Comparison of ENCODE assay signal across 1 cellular context in the genomic region with DNA sequence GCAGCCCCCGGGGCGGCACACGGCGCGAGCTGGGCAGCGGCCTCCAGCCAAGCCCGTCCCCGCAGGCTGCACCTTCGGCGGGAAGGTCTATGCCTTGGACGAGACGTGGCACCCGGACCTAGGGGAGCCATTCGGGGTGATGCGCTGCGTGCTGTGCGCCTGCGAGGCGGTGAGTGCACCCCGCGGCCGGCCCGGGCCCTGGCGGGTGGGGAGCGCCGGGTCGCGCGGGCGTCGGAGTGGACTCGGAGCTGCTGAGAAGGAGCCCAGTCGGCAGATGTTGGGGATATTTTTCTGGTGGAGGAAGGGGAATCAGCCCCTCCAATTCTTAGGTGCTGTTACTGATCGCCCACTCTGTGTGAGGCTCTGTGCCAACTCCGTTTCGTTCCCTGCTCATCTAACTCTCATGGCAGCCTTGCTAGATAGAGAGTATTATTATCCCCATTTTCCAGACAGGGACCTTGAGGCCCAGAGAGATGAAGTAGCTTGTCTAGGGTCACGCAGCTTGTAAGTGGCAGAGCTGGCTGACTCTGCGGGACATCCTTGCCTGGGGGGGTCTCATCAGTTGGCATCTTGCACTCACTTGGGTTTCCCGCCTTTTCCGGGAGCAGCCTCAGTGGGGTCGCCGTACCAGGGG.
TF ChIP-seq lines count a peak whose summit lies in the region.

No MANE protein-coding gene starts in this region.

TF ChIP-seq in HepG2, 621 proteins besides CTCF, POLR2A, EP300 and RAD21:
- TF ChIP-seq, protein P1, sequence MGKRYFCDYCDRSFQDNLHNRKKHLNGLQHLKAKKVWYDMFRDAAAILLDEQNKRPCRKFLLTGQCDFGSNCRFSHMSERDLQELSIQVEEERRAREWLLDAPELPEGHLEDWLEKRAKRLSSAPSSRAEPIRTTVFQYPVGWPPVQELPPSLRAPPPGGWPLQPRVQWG (CRISPR knock-in tag; IDR thresholded peaks at IDR 0.05; ENCODE audit: borderline replicate concordance, low read depth), result no peak
- TF ChIP-seq NFE2L2 (IDR thresholded peaks at IDR 0.05; ENCODE audit: low read length) (no peak), AKAP8 (CRISPR knock-in tag; IDR thresholded peaks at IDR 0.05) (no peak), ELF1 (CRISPR knock-in tag; IDR thresholded peaks at IDR 0.05) (no peak), POLR2AphosphoS2 (IDR thresholded peaks at IDR 0.05; ENCODE audit: low read depth, low read length) (no peak), TAF1 (CRISPR knock-in tag; IDR thresholded peaks at IDR 0.05) (no peak), MAFK (conservative IDR thresholded peaks at IDR 0.05 in 1 of 2, IDR thresholded peaks at IDR 0.05 in 1 of 2; ENCODE audit: low read length in 2 of 2) (no peak), SRF (IDR thresholded peaks at IDR 0.05; ENCODE audit: low read depth, low read length) (no peak), RFX3 (CRISPR knock-in tag; IDR thresholded peaks at IDR 0.05) (no peak), GTF3A (CRISPR knock-in tag; conservative IDR thresholded peaks at IDR 0.05) (no peak), HCFC1 (IDR thresholded peaks at IDR 0.05; ENCODE audit: low read depth, low read length) (no peak), ATM (IDR thresholded peaks at IDR 0.05; ENCODE audit: borderline replicate concordance) (no peak), MEIS2 (CRISPR knock-in tag; IDR thresholded peaks at IDR 0.05) (no peak), ZFP41 (CRISPR knock-in tag; IDR thresholded peaks at IDR 0.05; ENCODE audit: borderline replicate concordance) (no peak), ZNF12 (CRISPR knock-in tag; IDR thresholded peaks at IDR 0.05) (no peak), ZNF230 (CRISPR knock-in tag; IDR thresholded peaks at IDR 0.05) (no peak), WIZ (CRISPR knock-in tag; IDR thresholded peaks at IDR 0.05) (no peak), ERF (CRISPR knock-in tag; IDR thresholded peaks at IDR 0.05) (no peak), ZNF558 (CRISPR knock-in tag; IDR thresholded peaks at IDR 0.05; ENCODE audit: borderline replicate concordance) (no peak), ZMYM3 (CRISPR knock-in tag; IDR thresholded peaks at IDR 0.05) (peak; percentile 31; the same call in 1 of the 2 replicates), ZNF629 (CRISPR knock-in tag; conservative IDR thresholded peaks at IDR 0.05) (peak; percentile 80), MEF2D (CRISPR knock-in tag; IDR thresholded peaks at IDR 0.05) (no peak), ZMYM2 (CRISPR knock-in tag; IDR thresholded peaks at IDR 0.05) (no peak), FOXM1 (CRISPR knock-in tag; IDR thresholded peaks at IDR 0.05) (no peak), AGO1 (IDR thresholded peaks at IDR 0.05; ENCODE audit: low read depth, low read length, poor library complexity, severe bottlenecking) (peak; percentile 4), HHEX (CRISPR knock-in tag; IDR thresholded peaks at IDR 0.05) (no peak), TCF7 (IDR thresholded peaks at IDR 0.05; ENCODE audit: low read depth) (no peak)
- TF ChIP-seq, protein P2, sequence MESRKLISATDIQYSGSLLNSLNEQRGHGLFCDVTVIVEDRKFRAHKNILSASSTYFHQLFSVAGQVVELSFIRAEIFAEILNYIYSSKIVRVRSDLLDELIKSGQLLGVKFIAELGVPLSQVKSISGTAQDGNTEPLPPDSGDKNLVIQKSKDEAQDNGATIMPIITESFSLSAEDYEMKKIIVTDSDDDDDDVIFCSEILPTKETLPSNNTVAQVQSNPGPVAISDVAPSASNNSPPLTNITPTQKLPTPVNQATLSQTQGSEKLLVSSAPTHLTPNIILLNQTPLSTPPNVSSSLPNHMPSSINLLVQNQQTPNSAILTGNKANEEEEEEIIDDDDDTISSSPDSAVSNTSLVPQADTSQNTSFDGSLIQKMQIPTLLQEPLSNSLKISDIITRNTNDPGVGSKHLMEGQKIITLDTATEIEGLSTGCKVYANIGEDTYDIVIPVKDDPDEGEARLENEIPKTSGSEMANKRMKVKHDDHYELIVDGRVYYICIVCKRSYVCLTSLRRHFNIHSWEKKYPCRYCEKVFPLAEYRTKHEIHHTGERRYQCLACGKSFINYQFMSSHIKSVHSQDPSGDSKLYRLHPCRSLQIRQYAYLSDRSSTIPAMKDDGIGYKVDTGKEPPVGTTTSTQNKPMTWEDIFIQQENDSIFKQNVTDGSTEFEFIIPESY (CRISPR knock-in tag; IDR thresholded peaks at IDR 0.05), result peak; percentile 42; the same call in 1 of the 2 replicates
- TF ChIP-seq, protein P3, sequence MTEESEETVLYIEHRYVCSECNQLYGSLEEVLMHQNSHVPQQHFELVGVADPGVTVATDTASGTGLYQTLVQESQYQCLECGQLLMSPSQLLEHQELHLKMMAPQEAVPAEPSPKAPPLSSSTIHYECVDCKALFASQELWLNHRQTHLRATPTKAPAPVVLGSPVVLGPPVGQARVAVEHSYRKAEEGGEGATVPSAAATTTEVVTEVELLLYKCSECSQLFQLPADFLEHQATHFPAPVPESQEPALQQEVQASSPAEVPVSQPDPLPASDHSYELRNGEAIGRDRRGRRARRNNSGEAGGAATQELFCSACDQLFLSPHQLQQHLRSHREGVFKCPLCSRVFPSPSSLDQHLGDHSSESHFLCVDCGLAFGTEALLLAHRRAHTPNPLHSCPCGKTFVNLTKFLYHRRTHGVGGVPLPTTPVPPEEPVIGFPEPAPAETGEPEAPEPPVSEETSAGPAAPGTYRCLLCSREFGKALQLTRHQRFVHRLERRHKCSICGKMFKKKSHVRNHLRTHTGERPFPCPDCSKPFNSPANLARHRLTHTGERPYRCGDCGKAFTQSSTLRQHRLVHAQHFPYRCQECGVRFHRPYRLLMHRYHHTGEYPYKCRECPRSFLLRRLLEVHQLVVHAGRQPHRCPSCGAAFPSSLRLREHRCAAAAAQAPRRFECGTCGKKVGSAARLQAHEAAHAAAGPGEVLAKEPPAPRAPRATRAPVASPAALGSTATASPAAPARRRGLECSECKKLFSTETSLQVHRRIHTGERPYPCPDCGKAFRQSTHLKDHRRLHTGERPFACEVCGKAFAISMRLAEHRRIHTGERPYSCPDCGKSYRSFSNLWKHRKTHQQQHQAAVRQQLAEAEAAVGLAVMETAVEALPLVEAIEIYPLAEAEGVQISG (CRISPR knock-in tag; IDR thresholded peaks at IDR 0.05), result no peak
- TF ChIP-seq, protein P4, sequence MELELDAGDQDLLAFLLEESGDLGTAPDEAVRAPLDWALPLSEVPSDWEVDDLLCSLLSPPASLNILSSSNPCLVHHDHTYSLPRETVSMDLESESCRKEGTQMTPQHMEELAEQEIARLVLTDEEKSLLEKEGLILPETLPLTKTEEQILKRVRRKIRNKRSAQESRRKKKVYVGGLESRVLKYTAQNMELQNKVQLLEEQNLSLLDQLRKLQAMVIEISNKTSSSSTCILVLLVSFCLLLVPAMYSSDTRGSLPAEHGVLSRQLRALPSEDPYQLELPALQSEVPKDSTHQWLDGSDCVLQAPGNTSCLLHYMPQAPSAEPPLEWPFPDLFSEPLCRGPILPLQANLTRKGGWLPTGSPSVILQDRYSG (CRISPR knock-in tag; IDR thresholded peaks at IDR 0.05), result no peak
- TF ChIP-seq, protein P5, sequence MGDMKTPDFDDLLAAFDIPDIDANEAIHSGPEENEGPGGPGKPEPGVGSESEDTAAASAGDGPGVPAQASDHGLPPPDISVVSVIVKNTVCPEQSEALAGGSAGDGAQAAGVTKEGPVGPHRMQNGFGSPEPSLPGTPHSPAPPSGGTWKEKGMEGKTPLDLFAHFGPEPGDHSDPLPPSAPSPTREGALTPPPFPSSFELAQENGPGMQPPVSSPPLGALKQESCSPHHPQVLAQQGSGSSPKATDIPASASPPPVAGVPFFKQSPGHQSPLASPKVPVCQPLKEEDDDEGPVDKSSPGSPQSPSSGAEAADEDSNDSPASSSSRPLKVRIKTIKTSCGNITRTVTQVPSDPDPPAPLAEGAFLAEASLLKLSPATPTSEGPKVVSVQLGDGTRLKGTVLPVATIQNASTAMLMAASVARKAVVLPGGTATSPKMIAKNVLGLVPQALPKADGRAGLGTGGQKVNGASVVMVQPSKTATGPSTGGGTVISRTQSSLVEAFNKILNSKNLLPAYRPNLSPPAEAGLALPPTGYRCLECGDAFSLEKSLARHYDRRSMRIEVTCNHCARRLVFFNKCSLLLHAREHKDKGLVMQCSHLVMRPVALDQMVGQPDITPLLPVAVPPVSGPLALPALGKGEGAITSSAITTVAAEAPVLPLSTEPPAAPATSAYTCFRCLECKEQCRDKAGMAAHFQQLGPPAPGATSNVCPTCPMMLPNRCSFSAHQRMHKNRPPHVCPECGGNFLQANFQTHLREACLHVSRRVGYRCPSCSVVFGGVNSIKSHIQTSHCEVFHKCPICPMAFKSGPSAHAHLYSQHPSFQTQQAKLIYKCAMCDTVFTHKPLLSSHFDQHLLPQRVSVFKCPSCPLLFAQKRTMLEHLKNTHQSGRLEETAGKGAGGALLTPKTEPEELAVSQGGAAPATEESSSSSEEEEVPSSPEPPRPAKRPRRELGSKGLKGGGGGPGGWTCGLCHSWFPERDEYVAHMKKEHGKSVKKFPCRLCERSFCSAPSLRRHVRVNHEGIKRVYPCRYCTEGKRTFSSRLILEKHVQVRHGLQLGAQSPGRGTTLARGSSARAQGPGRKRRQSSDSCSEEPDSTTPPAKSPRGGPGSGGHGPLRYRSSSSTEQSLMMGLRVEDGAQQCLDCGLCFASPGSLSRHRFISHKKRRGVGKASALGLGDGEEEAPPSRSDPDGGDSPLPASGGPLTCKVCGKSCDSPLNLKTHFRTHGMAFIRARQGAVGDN (CRISPR knock-in tag; IDR thresholded peaks at IDR 0.05), result peak; percentile 25
- TF ChIP-seq, protein P6, sequence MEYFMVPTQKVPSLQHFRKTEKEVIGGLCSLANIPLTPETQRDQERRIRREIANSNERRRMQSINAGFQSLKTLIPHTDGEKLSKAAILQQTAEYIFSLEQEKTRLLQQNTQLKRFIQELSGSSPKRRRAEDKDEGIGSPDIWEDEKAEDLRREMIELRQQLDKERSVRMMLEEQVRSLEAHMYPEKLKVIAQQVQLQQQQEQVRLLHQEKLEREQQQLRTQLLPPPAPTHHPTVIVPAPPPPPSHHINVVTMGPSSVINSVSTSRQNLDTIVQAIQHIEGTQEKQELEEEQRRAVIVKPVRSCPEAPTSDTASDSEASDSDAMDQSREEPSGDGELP (IDR thresholded peaks at IDR 0.05; ENCODE audit: borderline replicate concordance, low read depth), result no peak
- TF ChIP-seq, protein P7, sequence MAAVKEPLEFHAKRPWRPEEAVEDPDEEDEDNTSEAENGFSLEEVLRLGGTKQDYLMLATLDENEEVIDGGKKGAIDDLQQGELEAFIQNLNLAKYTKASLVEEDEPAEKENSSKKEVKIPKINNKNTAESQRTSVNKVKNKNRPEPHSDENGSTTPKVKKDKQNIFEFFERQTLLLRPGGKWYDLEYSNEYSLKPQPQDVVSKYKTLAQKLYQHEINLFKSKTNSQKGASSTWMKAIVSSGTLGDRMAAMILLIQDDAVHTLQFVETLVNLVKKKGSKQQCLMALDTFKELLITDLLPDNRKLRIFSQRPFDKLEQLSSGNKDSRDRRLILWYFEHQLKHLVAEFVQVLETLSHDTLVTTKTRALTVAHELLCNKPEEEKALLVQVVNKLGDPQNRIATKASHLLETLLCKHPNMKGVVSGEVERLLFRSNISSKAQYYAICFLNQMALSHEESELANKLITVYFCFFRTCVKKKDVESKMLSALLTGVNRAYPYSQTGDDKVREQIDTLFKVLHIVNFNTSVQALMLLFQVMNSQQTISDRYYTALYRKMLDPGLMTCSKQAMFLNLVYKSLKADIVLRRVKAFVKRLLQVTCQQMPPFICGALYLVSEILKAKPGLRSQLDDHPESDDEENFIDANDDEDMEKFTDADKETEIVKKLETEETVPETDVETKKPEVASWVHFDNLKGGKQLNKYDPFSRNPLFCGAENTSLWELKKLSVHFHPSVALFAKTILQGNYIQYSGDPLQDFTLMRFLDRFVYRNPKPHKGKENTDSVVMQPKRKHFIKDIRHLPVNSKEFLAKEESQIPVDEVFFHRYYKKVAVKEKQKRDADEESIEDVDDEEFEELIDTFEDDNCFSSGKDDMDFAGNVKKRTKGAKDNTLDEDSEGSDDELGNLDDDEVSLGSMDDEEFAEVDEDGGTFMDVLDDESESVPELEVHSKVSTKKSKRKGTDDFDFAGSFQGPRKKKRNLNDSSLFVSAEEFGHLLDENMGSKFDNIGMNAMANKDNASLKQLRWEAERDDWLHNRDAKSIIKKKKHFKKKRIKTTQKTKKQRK (IDR thresholded peaks at IDR 0.05; ENCODE audit: low read length), result no peak
